In genomic region chr3:169278092-169278491, GRCh38 we compare ENCODE assay signal across 19 cellular contexts.
"Had no signal": no experiment of that assay in that cellular context is flagged by ENCODE, and none has a peak within 500 bp of the region (broad histone marks: within the 10 kb centered on the region; RNA-seq: fewer than 3 reads in every experiment).

No MANE protein-coding gene starts in this region.

- DNase-seq: cortex of kidney; dorsolateral prefrontal cortex; effector CD8-positive, alpha-beta T cell; gastrocnemius medialis; heart right ventricle; hypothalamus; islet precursor cell; left lung; lower lobe of right lung; natural killer cell; posterior cingulate gyrus; stimulated activated CD4-positive, alpha-beta T cell treated with anti-CD3 and anti-CD28 coated beads, Interleukin-2, amount 100 ng/mL, for 24 hours; stimulated activated CD4-positive, alpha-beta T cell treated with anti-CD3 and anti-CD28 coated beads, Interleukin-4, amount 100 ng/mL, for 4 hours; stimulated activated naive B cell treated with anti-CD40 and anti-IgM and Interleukin-4, amounts not matched to agents 10 μg/mL and 1 μg/mL and 100 μg/mL, for 72 hours; stimulated activated naive CD8-positive, alpha-beta T cell treated with anti-CD3 and anti-CD28 coated beads, Interleukin-15, amount 100 ng/mL, for 72 hours; substantia nigra; trophoblast cell had no signal

- H3K27me3 ChIP-seq: dorsolateral prefrontal cortex, gastrocnemius medialis, heart right ventricle, left lung had no signal

- H3K9me3 ChIP-seq: gastrocnemius medialis, heart right ventricle, left lung, lower lobe of right lung had no signal

- ATAC-seq: gastrocnemius medialis; heart right ventricle; natural killer cell; sciatic nerve; stimulated activated naive B cell treated with anti-CD40 and anti-IgM and Interleukin-4, amounts not matched to agents 10 μg/mL and 1 μg/mL and 100 μg/mL, for 72 hours; stimulated activated naive CD8-positive, alpha-beta T cell treated with anti-CD3 and anti-CD28 coated beads, Interleukin-15, amount 100 ng/mL, for 72 hours had no signal

- H3K4me1 ChIP-seq: gastrocnemius medialis, heart right ventricle had no signal

- H3K36me3 ChIP-seq: gastrocnemius medialis, heart right ventricle, left lung, lower lobe of right lung had no signal

- H3K4me3 ChIP-seq: dorsolateral prefrontal cortex, gastrocnemius medialis, heart right ventricle, left lung, lower lobe of right lung, skin epidermis had no signal

- H3K27ac ChIP-seq: dorsolateral prefrontal cortex, gastrocnemius medialis, heart right ventricle, left lung, lower lobe of right lung, skin epidermis had no signal
